Comparison of ENCODE assay signal across 27 cellular contexts in genomic region chr22:40691532-40691931, GRCh38. TPM values are rescaled to one million over a fixed set of nuclear protein-coding genes. Genes with fewer than 3 reads are reported as not detected.
"Had no signal": no experiment of that assay in that cellular context is flagged by ENCODE, and none has a peak within 500 bp of the region (broad histone marks: within the 10 kb centered on the region; RNA-seq: fewer than 3 reads in every experiment).

No MANE protein-coding gene starts in this region.

- H3K9me3 ChIP-seq: SK-N-SH had no signal

- H3K27me3 Mint-ChIP-seq: T-cell had no signal

- H3K36me3 Mint-ChIP-seq: T-cell had no signal

- ATAC-seq: Panc1, T-cell had no signal

- H3K9me3 Mint-ChIP-seq: T-cell had no signal

- FAIRE-seq: HTR-8/SVneo had no signal

- H3K27ac ChIP-seq: HL-60, RWPE1 had no signal

- DNase-seq: Kasumi-1, KG1, MM.1S, MV-4-11, NCI-H1048, NCI-H1105 treated with DMSO at 0.1 percent for 48 hours, NCI-H1417 treated with DMSO at 0.1 percent for 48 hours, NCI-H146, NCI-H1694 treated with DMSO at 0.1 percent for 48 hours, NCI-H1930, NCI-H2081, NCI-H2171, NCI-H226, NCI-H446, NCI-H510A, NCI-H524 treated with DMSO at 0.1 percent for 48 hours, NCI-H69, NCI-H774, SHP77, SK-N-SH, SW 1271, T-cell had no signal

- H3K9ac ChIP-seq: SK-N-SH had no signal

- H3K27ac Mint-ChIP-seq: T-cell had no signal

- H3K9me2 ChIP-seq: SK-N-SH had no signal

- H3K4me3 Mint-ChIP-seq: T-cell had no signal

- H3K4me2 ChIP-seq: SK-N-SH had no signal

RNA-seq across cellular contexts. Expression of gene MCHR1, which starts 12.2 kb away (rescaled TPM):
- total RNA-seq: SK-MEL-5, T-cell had no signal
